Comparison of ENCODE assay signal across 8 cellular contexts in genomic region chr19:18460313-18460712, GRCh38. TPM values are rescaled to one million over a fixed set of nuclear protein-coding genes. Genes with fewer than 3 reads are reported as not detected.
DNase-seq lines count a peak whose midpoint lies in the region; ATAC-seq, FAIRE-seq and TF ChIP-seq lines count a peak whose summit lies in the region.

No MANE protein-coding gene starts in this region.

- H3K4me1 ChIP-seq in SJCRH30 = peaks cover 11% of the 10 kb centered on the region
- H3K4me1 ChIP-seq in endodermal cell (ENCODE audit: control insufficient read depth, insufficient read depth, low read length) = no peaks in the 10 kb centered on the region

- H3K9me3 ChIP-seq in AG04450 (ENCODE audit: control insufficient read depth, insufficient read depth, low read length) (peaks cover 8% of the 10 kb centered on the region), SJCRH30 (replicated peaks) (no peaks in the 10 kb centered on the region), endodermal cell (ENCODE audit: control insufficient read depth, low read length) (no peaks in the 10 kb centered on the region)

- no peak overlapping the region for H3K9ac ChIP-seq in endodermal cell (ENCODE audit: extremely low read depth, low read length, poor library complexity, severe bottlenecking)

- H3K27me3 Mint-ChIP-seq in osteocyte (ENCODE audit: unreplicated experiment) (no peaks in the 10 kb centered on the region), endodermal cell (ENCODE audit: insufficient read depth) (no peaks in the 10 kb centered on the region)

- no peak for FAIRE-seq in GM12892 (lab: Jason Lieb, UNC)

- H3K4me3 Mint-ChIP-seq in osteocyte (ENCODE audit: unreplicated experiment) = no peak overlapping the region
- H3K4me3 Mint-ChIP-seq in endodermal cell = no peak overlapping the region

- DNase-seq in AG04450 (ENCODE audit: low read depth, low spot score) (peak; percentile 57), SJCRH30 (peak in 1 of 2 experiments; percentile 42), fibroblast of mammary gland (ENCODE audit: low read depth) (peak; percentile 90), osteocyte (ENCODE audit: extremely low spot score, unreplicated experiment) (no peak), UCSD-AML1 (lab: John Stamatoyannopoulos, UW; ENCODE audit: unreplicated experiment) (no peak), endodermal cell (no peak), GM12892 (ENCODE audit: insufficient read length) (no peak)

- peak overlapping the region; percentile 89 for H3K27ac ChIP-seq in AG04450 (ENCODE audit: low read depth, low read length)
- peak overlapping the region; percentile 32 for H3K27ac ChIP-seq in SJCRH30
- no peak overlapping the region for H3K27ac ChIP-seq in endodermal cell (ENCODE audit: low read depth, low read length)

- ATAC-seq in activated CD4-positive, CD25-positive, alpha-beta regulatory T cell treated with anti-CD3 and anti-CD28 coated beads, Interleukin-2, amount 50 U/mL, for 24 hours = no peak

- POLR2A ChIA-PET in AG04450 (lab: Yijun Ruan, JAX) = interaction anchor here (0.8 to 1.4 kb wide), 5 partner anchors 10 to 129 kb away, joined by 3 to 4 read pairs (median 3); partner anchors contain the start of gene UBA52

- WGBS in endodermal cell (ENCODE audit: insufficient coverage in 1 of 2, insufficient read length in 1 of 2), 2 experiments = 92% methylated on average over 10 of the region's 10 CpGs

- H3K36me3 Mint-ChIP-seq in osteocyte (ENCODE audit: unreplicated experiment) (peaks cover 18% of the 10 kb centered on the region), endodermal cell (ENCODE audit: low read depth) (peaks cover 52% of the 10 kb centered on the region)

- TF ChIP-seq CTCF in AG04450 (IDR thresholded peaks at IDR 0.05; ENCODE audit: low read depth, low read length) = no peak
- no peak for TF ChIP-seq CTCF in fibroblast of mammary gland (conservative IDR thresholded peaks at IDR 0.05; ENCODE audit: control insufficient read depth, insufficient read depth, low read depth, low read length)
- TF ChIP-seq CTCF in osteocyte (IDR thresholded peaks at IDR 0.05) = no peak
- TF ChIP-seq CTCF in endodermal cell (conservative IDR thresholded peaks at IDR 0.05) = no peak

- H3K27me3 ChIP-seq in AG04450 (ENCODE audit: control insufficient read depth, insufficient read depth, low read length) = no peaks in the 10 kb centered on the region
- no peaks in the 10 kb centered on the region for H3K27me3 ChIP-seq in SJCRH30
- H3K27me3 ChIP-seq in endodermal cell (ENCODE audit: control insufficient read depth, insufficient read depth, low read length, poor library complexity, severe bottlenecking) = no peaks in the 10 kb centered on the region

- peaks cover 52% of the 10 kb centered on the region for H3K4me1 Mint-ChIP-seq in osteocyte (ENCODE audit: unreplicated experiment)
- no peaks in the 10 kb centered on the region for H3K4me1 Mint-ChIP-seq in endodermal cell

- H3K36me3 ChIP-seq in SJCRH30 = peaks cover 14% of the 10 kb centered on the region
- peaks cover 11% of the 10 kb centered on the region for H3K36me3 ChIP-seq in endodermal cell (ENCODE audit: control insufficient read depth, insufficient read depth, low read length)

- no peak for TF ChIP-seq POLR2A in GM12892 (IDR thresholded peaks at IDR 0.05; ENCODE audit: low read depth, low read length)

- H3K9me3 Mint-ChIP-seq in osteocyte (ENCODE audit: unreplicated experiment) (no peaks in the 10 kb centered on the region), endodermal cell (no peaks in the 10 kb centered on the region)

- H3K4me3 ChIP-seq in AG04450 (ENCODE audit: low read depth, low read length) = no peak overlapping the region
- no peak overlapping the region for H3K4me3 ChIP-seq in SJCRH30
- H3K4me3 ChIP-seq in fibroblast of mammary gland (ENCODE audit: control insufficient read depth, low read depth, low read length) = no peak overlapping the region
- no peak overlapping the region for H3K4me3 ChIP-seq in endodermal cell (ENCODE audit: low read length)

- CTCF ChIA-PET in AG04450 (lab: Charles Lee) = interaction anchor here (0.6 to 4.4 kb wide), 5 partner anchors 8 to 50 kb away, joined by 3 to 32 read pairs (median 5); no protein-coding TSS in a partner anchor

- H3K27ac Mint-ChIP-seq in osteocyte (ENCODE audit: unreplicated experiment) (peak overlapping the region; percentile 91), endodermal cell (no peak overlapping the region)

RNA-seq across cellular contexts. Expression of gene ISYNA1, which starts 22.4 kb away (rescaled TPM):
- 13.3 and 19.2 TPM in 2 replicates for polyA plus RNA-seq in AG04450 (2011; rRNA removed)
- 13.2 and 18.3 TPM in 2 replicates for polyA minus RNA-seq in AG04450 (2011; rRNA and poly(A)+ RNA removed)
- 7.4 and 7.5 TPM in 2 replicates for total RNA-seq in SJCRH30 (2014; rRNA removed; shearing (Covaris generic))
- total RNA-seq in osteocyte = 159 and 178 TPM in 2 replicates
- 100 to 1,000 TPM; 156 to 212 TPM for total RNA-seq in endodermal cell
- polyA plus RNA-seq in endodermal cell (2013, experiment 1 of 2) = 502 TPM
- polyA plus RNA-seq in endodermal cell (2013, experiment 2 of 2) = 458 TPM
- 9.3 TPM for polyA plus RNA-seq in GM12892 (2012; ENCODE audit: missing spikeins)

RNA-seq across cellular contexts. Expression of gene SSBP4, which starts 41.1 kb away (rescaled TPM):
- polyA plus RNA-seq in AG04450 (2011; rRNA removed) = 9.4 and 12.6 TPM in 2 replicates
- polyA minus RNA-seq in AG04450 (2011; rRNA and poly(A)+ RNA removed) = 18.0 and 18.5 TPM in 2 replicates
- 63.0 and 73.0 TPM in 2 replicates for total RNA-seq in SJCRH30 (2014; rRNA removed; shearing (Covaris generic))
- total RNA-seq in osteocyte = 82.9 and 102 TPM in 2 replicates
- 10 to 100 TPM; 35.9 to 43.5 TPM for total RNA-seq in endodermal cell
- polyA plus RNA-seq in endodermal cell (2013, experiment 1 of 2) = 154 TPM
- polyA plus RNA-seq in endodermal cell (2013, experiment 2 of 2) = 157 TPM
- polyA plus RNA-seq in GM12892 (2012; ENCODE audit: missing spikeins) = 24.2 TPM

Comparison
In these comparisons a context has a peak if more than half of its experiments do, and no peak if none do; other contexts are left out.
1. DNase-seq: peak in AG04450 (single experiment) and fibroblast of mammary gland (single experiment); none in osteocyte (single experiment), UCSD-AML1 (single experiment), endodermal cell (single experiment) and GM12892 (single experiment).
2. RNA of gene ISYNA1, which starts 22.4 kb away (total RNA-seq): 156 to 212 TPM in endodermal cell and 159 to 178 TPM in osteocyte; 7.4 to 7.5 TPM in SJCRH30; every median in the first group is over 10 times any median in the second.